Comparison of ENCODE assay signal across 1 cellular context in the genomic region with DNA sequence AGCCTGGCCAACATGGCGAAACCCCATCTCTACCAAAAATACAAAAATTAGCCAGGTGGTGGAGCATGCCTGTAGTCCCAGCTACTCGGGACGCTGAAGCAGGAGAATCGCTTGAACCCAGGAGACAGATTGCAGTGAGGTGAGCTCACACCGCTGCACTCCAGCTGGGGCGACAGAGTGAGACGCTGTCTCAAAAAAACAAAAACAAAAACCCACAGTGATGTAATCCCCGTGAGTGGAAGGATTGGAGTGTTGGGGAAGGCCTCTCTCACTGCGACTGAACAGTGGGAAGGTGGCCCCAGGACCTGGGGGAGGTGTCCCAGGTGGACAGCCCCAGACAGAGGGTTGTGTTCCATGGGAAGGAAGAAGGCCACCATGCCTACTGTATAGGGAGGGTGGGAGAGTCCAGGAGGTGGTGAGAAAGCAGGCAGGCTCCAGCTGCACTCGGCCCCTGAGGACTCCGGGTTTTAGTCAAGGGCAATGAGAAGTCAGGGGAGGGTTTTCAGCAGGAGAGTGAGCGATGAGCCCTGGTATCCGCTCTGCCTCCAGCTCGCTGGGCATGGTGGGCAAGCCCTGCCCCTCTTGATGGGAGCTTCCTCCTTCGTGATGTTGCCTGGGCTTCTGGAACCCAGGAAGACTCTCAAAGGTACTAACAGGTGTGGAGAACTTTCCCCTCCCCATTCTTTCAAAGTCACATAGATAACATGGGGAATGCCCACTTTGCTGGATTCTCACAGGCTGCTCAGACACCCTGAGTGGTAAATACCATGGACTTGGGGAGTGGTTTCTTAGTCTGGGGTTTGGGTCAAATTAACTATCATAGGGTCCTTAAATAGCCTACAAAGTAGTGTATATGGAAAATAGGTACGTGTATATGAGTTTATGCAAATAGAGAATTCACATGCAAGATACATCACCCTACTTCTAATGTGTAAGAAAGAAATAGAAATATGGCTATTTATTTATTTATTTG.
TF ChIP-seq lines count a peak whose summit lies in the region.

No MANE protein-coding gene starts in this region.

TF ChIP-seq in GM23338, 12 proteins besides CTCF, POLR2A, EP300 and RAD21 (continued from another document):
- TF ChIP-seq, protein P1, sequence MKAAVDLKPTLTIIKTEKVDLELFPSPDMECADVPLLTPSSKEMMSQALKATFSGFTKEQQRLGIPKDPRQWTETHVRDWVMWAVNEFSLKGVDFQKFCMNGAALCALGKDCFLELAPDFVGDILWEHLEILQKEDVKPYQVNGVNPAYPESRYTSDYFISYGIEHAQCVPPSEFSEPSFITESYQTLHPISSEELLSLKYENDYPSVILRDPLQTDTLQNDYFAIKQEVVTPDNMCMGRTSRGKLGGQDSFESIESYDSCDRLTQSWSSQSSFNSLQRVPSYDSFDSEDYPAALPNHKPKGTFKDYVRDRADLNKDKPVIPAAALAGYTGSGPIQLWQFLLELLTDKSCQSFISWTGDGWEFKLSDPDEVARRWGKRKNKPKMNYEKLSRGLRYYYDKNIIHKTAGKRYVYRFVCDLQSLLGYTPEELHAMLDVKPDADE (IDR thresholded peaks at IDR 0.05) = no peak
- no peak for TF ChIP-seq ZNF114 (CRISPR knock-in tag; IDR thresholded peaks at IDR 0.05)
- TF ChIP-seq POLR2AphosphoS5 (IDR thresholded peaks at IDR 0.05; ENCODE audit: low read depth) = no peak
